1 cellular context compared by ENCODE assay signal in the genomic region with DNA sequence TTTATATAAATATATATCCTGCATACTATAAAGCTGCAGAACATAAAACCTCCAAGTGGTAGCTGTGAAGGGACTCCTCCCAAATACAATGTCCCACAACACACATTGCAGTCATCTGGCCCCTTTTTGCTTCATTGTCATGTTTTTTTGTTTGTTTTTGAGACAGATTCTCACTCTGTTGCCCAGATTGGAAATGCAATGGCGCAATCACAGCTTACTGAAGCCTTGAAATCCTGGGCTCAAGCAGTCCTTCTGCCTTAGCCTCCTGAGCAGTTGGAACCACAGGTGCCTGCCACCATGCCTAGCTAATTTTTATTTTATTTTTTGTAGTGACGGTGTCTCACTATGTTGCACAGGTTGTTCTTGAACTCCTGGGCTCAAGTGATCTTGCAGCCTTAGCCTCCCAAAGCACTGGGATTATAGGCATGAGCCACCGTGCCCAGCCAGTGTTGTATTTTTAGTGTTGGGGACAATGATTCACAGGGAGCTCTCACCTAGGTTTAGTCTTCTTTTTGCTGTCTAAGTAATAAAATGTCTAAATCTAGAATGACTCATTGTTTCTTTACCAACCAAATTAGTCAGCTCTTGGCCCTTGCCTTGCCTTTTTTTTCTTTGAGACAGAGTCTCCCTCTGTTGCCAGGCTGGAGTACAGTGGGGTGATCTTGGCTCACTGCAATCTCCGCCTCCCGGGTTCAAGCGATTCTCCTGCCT.
TF ChIP-seq lines count a peak whose summit lies in the region.

No MANE protein-coding gene starts in this region.

TF ChIP-seq in HepG2, 621 proteins besides CTCF, POLR2A, EP300 and RAD21 (continued from another document):
- TF ChIP-seq PHF8 (CRISPR knock-in tag; IDR thresholded peaks at IDR 0.05): no peak
- TF ChIP-seq ZNF292 (CRISPR knock-in tag; IDR thresholded peaks at IDR 0.05; ENCODE audit: borderline replicate concordance, low read depth): no peak
